Comparison of ENCODE assay signal across 21 cellular contexts in the genomic region with DNA sequence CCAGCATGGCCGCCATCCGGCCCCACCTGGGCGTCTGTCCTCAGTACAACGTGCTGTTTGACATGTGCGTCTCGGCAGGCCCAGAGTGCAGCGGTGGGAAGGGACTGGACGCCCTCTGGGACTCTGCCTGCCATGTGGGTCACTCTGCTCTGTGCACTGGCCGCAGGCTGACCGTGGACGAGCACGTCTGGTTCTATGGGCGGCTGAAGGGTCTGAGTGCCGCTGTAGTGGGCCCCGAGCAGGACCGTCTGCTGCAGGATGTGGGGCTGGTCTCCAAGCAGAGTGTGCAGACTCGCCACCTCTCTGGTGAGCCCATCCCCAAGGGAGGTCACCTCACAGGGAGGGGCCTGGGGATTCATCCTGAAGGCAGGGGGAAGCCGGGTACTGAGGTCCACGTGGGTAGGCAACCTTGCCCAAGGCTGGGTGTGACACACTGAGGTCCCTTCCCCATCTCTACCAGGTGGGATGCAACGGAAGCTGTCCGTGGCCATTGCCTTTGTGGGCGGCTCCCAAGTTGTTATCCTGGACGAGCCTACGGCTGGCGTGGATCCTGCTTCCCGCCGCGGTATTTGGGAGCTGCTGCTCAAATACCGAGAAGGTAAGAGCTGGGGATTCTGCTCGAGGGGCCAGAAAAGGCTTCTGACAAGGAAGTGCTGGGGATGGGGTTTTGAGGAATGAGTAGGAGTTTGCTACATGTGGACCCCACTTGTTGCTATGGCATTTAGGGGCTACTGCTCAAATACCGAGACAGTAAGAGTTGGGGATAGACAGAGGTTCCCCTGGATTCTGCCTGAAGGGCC. TPM values are rescaled to one million over a fixed set of nuclear protein-coding genes. Genes with fewer than 3 reads are reported as not detected.
"Had no signal": no experiment of that assay in that cellular context is flagged by ENCODE, and none has a peak within 500 bp of the region (broad histone marks: within the 10 kb centered on the region; RNA-seq: fewer than 3 reads in every experiment).

No MANE protein-coding gene starts in this region.

- DNase-seq: activated CD4-positive, alpha-beta T cell treated with anti-CD3 and anti-CD28 coated beads for 1 hour; activated CD8-positive, alpha-beta memory T cell treated with anti-CD3 and anti-CD28 coated beads, Interleukin-2, amount 50 U/mL, for 48 hours; activated CD8-positive, alpha-beta T cell treated with anti-CD3 and anti-CD28 coated beads for 36 hours; activated naive CD4-positive, alpha-beta T cell treated with Interleukin-2 at 50 U/mL for 16 hours; dermis blood vessel endothelial cell; foreskin melanocyte; head of caudate nucleus; midbrain; stimulated activated CD4-positive, alpha-beta T cell treated with anti-CD3 and anti-CD28 coated beads, Interleukin-12 subunit alpha, Interleukin-12 subunit beta, amount 100 ng/mL, for 4 hours; stimulated activated CD4-positive, alpha-beta T cell treated with anti-CD3 and anti-CD28 coated beads, Interleukin-2, amount 100 ng/mL, for 24 hours; T1000 had no signal

- H3K27ac Mint-ChIP-seq: activated CD8-positive, alpha-beta T cell treated with anti-CD3 and anti-CD28 coated beads for 36 hours; stimulated activated memory B cell treated with anti-CD40 and anti-IgM and Interleukin-4, amounts not matched to agents 10 μg/mL and 1 μg/mL and 100 μg/mL, for 72 hours had no signal

- ATAC-seq: activated CD8-positive, alpha-beta T cell treated with anti-CD3 and anti-CD28 coated beads for 36 hours; stimulated activated memory B cell treated with anti-CD40 and anti-IgM and Interleukin-4, amounts not matched to agents 10 μg/mL and 1 μg/mL and 100 μg/mL, for 72 hours had no signal

- H3K27me3 ChIP-seq: ascending aorta, breast epithelium had no signal

- H3K36me3 ChIP-seq: ascending aorta, breast epithelium had no signal

- H3K27ac ChIP-seq: ascending aorta, breast epithelium, epithelial cell of prostate had no signal

- H3K4me3 Mint-ChIP-seq: activated CD8-positive, alpha-beta T cell treated with anti-CD3 and anti-CD28 coated beads for 36 hours; stimulated activated memory B cell treated with anti-CD40 and anti-IgM and Interleukin-4, amounts not matched to agents 10 μg/mL and 1 μg/mL and 100 μg/mL, for 72 hours had no signal

- H3K4me3 ChIP-seq: ascending aorta, breast epithelium had no signal

- H3K9me3 Mint-ChIP-seq: stimulated activated memory B cell treated with anti-CD40 and anti-IgM and Interleukin-4, amounts not matched to agents 10 μg/mL and 1 μg/mL and 100 μg/mL, for 72 hours had no signal

- H3K27me3 Mint-ChIP-seq: activated CD8-positive, alpha-beta T cell treated with anti-CD3 and anti-CD28 coated beads for 36 hours; stimulated activated memory B cell treated with anti-CD40 and anti-IgM and Interleukin-4, amounts not matched to agents 10 μg/mL and 1 μg/mL and 100 μg/mL, for 72 hours had no signal

- H3K4me1 ChIP-seq: ascending aorta, breast epithelium had no signal

RNA-seq across cellular contexts. Expression of a gene that starts 29.9 kb away (rescaled TPM):
- total RNA-seq: activated CD8-positive, alpha-beta T cell treated with anti-CD3 and anti-CD28 coated beads for 36 hours; ascending aorta; breast epithelium; chondrocyte; dermis blood vessel endothelial cell; fibroblast of lung; lower leg skin; renal cortical epithelial cell; ureter had no signal
- polyA plus RNA-seq: fibroblast of lung, thymus had no signal
